In genomic region chr16:66267287-66268137, GRCh38 we compare ENCODE assay signal across 14 cellular contexts.
DNase-seq lines count a peak whose midpoint lies in the region; ATAC-seq and TF ChIP-seq lines count a peak whose summit lies in the region.
"Had no signal": no experiment of that assay in that cellular context is flagged by ENCODE, and none has a peak within 500 bp of the region (broad histone marks: within the 10 kb centered on the region; RNA-seq: fewer than 3 reads in every experiment).

No MANE protein-coding gene starts in this region.

- H3F3A ChIP-seq in GM23338 (replicated peaks; ENCODE audit: low read depth): no peaks in the 10 kb centered on the region

- no peaks in the 10 kb centered on the region for H4K20me1 ChIP-seq in GM23338 (replicated peaks; ENCODE audit: insufficient read depth)

- no peak overlapping the region for H3K4me3 Mint-ChIP-seq in GM23338
- H3K4me3 Mint-ChIP-seq: activated naive CD4-positive, alpha-beta T cell treated with anti-CD3 and anti-CD28 coated beads for 36 hours had no signal

- peaks cover 9% of the 10 kb centered on the region for H3K27me3 Mint-ChIP-seq in GM23338 (ENCODE audit: insufficient read depth, low read depth, poor library complexity)

- H3K9me3 ChIP-seq in left lung: no peaks in the 10 kb centered on the region
- no peaks in the 10 kb centered on the region for H3K9me3 ChIP-seq in stomach
- H3K9me3 ChIP-seq: ovary had no signal

- H3K9me2 ChIP-seq in GM23338 (ENCODE audit: insufficient read depth): no peaks in the 10 kb centered on the region

- H3K27me3 ChIP-seq in GM23338 (ENCODE audit: insufficient read depth) (peaks cover 4% of the 10 kb centered on the region; the same call in 1 of the 2 replicates), left lung (peaks cover 0 to 25% of the 10 kb centered on the region in 2 donors), stomach (peaks cover 0 to 28% (median 7%) of the 10 kb centered on the region in 3 donors)
- H3K27me3 ChIP-seq: ovary had no signal

- no peak for TF ChIP-seq EP300 in stomach (IDR thresholded peaks at IDR 0.05)

- H3K27ac ChIP-seq in GM23338 (ENCODE audit: low read depth) (no peak overlapping the region), left lung (peak overlapping the region; percentile 23 to 65), stomach (peak overlapping the region in 3 of 5 donors; percentile 27 to 55 (median 55))

- H3K4me3 ChIP-seq in GM23338 (no peak overlapping the region), left lung (no peak overlapping the region), stomach (no peak overlapping the region)
- H3K4me3 ChIP-seq: ovary had no signal

- H3K27ac Mint-ChIP-seq in GM23338: no peak overlapping the region
- H3K27ac Mint-ChIP-seq: activated naive CD4-positive, alpha-beta T cell treated with anti-CD3 and anti-CD28 coated beads for 36 hours had no signal

- H3K4me1 ChIP-seq in GM23338 (ENCODE audit: insufficient read depth) (peaks cover 11% of the 10 kb centered on the region), left lung (peaks cover 9 to 15% of the 10 kb centered on the region in 2 donors), stomach (peaks cover 14 to 47% (median 27%) of the 10 kb centered on the region in 4 donors)

- DNase-seq in GM23338 (ENCODE audit: low spot score) (no peak), left lung (no peak), stomach (no peak), NCI-H146 treated with DMSO at 0.1 percent for 48 hours (lab: John Stamatoyannopoulos, UW; ENCODE audit: unreplicated experiment) (no peak), putamen (ENCODE audit: low spot score) (no peak)
- peak; percentile 34 for DNase-seq in activated CD8-positive, alpha-beta memory T cell treated with anti-CD3 and anti-CD28 coated beads, Interleukin-2, amount 50 U/mL, for 48 hours
- DNase-seq: activated naive CD4-positive, alpha-beta T cell treated with anti-CD3 and anti-CD28 coated beads for 36 hours; DMS153; NCI-H1694; SHP77 treated with DMSO at 0.1 percent for 48 hours; stimulated activated naive CD4-positive, alpha-beta T cell treated with Interleukin-2 at 50 U/mL for 16 hours had no signal

- no peak for TF ChIP-seq CTCF in GM23338 (conservative IDR thresholded peaks at IDR 0.05; ENCODE audit: low read depth in 2 of 2)
- no peak for TF ChIP-seq CTCF in left lung (IDR thresholded peaks at IDR 0.05)
- TF ChIP-seq CTCF in stomach (IDR thresholded peaks at IDR 0.05): no peak

- no peaks in the 10 kb centered on the region for H3K79me2 ChIP-seq in GM23338 (replicated peaks; ENCODE audit: insufficient read depth)

- WGBS in stomach, 5 donors: 70 to 81% (median 74%) methylated on average over 12 of the region's 12 CpGs

- no peaks in the 10 kb centered on the region for H3K36me3 ChIP-seq in GM23338 (ENCODE audit: insufficient read depth)
- H3K36me3 ChIP-seq in left lung: no peaks in the 10 kb centered on the region
- H3K36me3 ChIP-seq in stomach: no peaks in the 10 kb centered on the region
- H3K36me3 ChIP-seq: ovary had no signal

- H3K4me1 Mint-ChIP-seq in GM23338: peaks cover 16% of the 10 kb centered on the region

- no peaks in the 10 kb centered on the region for H3K9me3 Mint-ChIP-seq in GM23338
- H3K9me3 Mint-ChIP-seq: activated naive CD4-positive, alpha-beta T cell treated with anti-CD3 and anti-CD28 coated beads for 36 hours had no signal

- no peak for TF ChIP-seq POLR2A in stomach (IDR thresholded peaks at IDR 0.05)

- no peak overlapping the region for H3K4me2 ChIP-seq in GM23338

- peak overlapping the region; percentile 76; the same call in 1 of the 2 replicates for H2AFZ ChIP-seq in GM23338

- no peaks in the 10 kb centered on the region; the same call in 2 of the 3 replicates for H3K36me3 Mint-ChIP-seq in GM23338 (ENCODE audit: low read depth)

- ATAC-seq in GM23338: no peak
- no peak for ATAC-seq in left lung
- ATAC-seq in GM21360 (IDR thresholded peaks at IDR 0.05; ENCODE audit: unreplicated experiment): no peak
- ATAC-seq: activated CD4-positive, CD25-positive, alpha-beta regulatory T cell treated with anti-CD3 and anti-CD28 coated beads, Interleukin-2, amount 50 U/mL, for 24 hours had no signal

- intact Hi-C loops in left lung (cut with DNase I): no loop called here
- intact Hi-C loops in stomach (cut with DNase I; ENCODE audit: low total_unique reads): no loop called here

TF ChIP-seq in GM23338, 12 proteins besides CTCF, POLR2A, EP300 and RAD21:
- TF ChIP-seq ZNF331 (CRISPR knock-in tag; IDR thresholded peaks at IDR 0.05; ENCODE audit: low read depth) (no peak), NANOG (IDR thresholded peaks at IDR 0.05; ENCODE audit: borderline replicate concordance) (no peak), POLR2AphosphoS5 (IDR thresholded peaks at IDR 0.05; ENCODE audit: low read depth) (no peak), CREB1 (CRISPR knock-in tag; IDR thresholded peaks at IDR 0.05; ENCODE audit: low read depth) (no peak), ZNF114 (CRISPR knock-in tag; IDR thresholded peaks at IDR 0.05) (no peak), STAT1 (IDR thresholded peaks at IDR 0.05; ENCODE audit: unreplicated experiment) (no peak)
- TF ChIP-seq, protein P1, sequence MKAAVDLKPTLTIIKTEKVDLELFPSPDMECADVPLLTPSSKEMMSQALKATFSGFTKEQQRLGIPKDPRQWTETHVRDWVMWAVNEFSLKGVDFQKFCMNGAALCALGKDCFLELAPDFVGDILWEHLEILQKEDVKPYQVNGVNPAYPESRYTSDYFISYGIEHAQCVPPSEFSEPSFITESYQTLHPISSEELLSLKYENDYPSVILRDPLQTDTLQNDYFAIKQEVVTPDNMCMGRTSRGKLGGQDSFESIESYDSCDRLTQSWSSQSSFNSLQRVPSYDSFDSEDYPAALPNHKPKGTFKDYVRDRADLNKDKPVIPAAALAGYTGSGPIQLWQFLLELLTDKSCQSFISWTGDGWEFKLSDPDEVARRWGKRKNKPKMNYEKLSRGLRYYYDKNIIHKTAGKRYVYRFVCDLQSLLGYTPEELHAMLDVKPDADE (IDR thresholded peaks at IDR 0.05): no peak
- TF ChIP-seq, protein P2, sequence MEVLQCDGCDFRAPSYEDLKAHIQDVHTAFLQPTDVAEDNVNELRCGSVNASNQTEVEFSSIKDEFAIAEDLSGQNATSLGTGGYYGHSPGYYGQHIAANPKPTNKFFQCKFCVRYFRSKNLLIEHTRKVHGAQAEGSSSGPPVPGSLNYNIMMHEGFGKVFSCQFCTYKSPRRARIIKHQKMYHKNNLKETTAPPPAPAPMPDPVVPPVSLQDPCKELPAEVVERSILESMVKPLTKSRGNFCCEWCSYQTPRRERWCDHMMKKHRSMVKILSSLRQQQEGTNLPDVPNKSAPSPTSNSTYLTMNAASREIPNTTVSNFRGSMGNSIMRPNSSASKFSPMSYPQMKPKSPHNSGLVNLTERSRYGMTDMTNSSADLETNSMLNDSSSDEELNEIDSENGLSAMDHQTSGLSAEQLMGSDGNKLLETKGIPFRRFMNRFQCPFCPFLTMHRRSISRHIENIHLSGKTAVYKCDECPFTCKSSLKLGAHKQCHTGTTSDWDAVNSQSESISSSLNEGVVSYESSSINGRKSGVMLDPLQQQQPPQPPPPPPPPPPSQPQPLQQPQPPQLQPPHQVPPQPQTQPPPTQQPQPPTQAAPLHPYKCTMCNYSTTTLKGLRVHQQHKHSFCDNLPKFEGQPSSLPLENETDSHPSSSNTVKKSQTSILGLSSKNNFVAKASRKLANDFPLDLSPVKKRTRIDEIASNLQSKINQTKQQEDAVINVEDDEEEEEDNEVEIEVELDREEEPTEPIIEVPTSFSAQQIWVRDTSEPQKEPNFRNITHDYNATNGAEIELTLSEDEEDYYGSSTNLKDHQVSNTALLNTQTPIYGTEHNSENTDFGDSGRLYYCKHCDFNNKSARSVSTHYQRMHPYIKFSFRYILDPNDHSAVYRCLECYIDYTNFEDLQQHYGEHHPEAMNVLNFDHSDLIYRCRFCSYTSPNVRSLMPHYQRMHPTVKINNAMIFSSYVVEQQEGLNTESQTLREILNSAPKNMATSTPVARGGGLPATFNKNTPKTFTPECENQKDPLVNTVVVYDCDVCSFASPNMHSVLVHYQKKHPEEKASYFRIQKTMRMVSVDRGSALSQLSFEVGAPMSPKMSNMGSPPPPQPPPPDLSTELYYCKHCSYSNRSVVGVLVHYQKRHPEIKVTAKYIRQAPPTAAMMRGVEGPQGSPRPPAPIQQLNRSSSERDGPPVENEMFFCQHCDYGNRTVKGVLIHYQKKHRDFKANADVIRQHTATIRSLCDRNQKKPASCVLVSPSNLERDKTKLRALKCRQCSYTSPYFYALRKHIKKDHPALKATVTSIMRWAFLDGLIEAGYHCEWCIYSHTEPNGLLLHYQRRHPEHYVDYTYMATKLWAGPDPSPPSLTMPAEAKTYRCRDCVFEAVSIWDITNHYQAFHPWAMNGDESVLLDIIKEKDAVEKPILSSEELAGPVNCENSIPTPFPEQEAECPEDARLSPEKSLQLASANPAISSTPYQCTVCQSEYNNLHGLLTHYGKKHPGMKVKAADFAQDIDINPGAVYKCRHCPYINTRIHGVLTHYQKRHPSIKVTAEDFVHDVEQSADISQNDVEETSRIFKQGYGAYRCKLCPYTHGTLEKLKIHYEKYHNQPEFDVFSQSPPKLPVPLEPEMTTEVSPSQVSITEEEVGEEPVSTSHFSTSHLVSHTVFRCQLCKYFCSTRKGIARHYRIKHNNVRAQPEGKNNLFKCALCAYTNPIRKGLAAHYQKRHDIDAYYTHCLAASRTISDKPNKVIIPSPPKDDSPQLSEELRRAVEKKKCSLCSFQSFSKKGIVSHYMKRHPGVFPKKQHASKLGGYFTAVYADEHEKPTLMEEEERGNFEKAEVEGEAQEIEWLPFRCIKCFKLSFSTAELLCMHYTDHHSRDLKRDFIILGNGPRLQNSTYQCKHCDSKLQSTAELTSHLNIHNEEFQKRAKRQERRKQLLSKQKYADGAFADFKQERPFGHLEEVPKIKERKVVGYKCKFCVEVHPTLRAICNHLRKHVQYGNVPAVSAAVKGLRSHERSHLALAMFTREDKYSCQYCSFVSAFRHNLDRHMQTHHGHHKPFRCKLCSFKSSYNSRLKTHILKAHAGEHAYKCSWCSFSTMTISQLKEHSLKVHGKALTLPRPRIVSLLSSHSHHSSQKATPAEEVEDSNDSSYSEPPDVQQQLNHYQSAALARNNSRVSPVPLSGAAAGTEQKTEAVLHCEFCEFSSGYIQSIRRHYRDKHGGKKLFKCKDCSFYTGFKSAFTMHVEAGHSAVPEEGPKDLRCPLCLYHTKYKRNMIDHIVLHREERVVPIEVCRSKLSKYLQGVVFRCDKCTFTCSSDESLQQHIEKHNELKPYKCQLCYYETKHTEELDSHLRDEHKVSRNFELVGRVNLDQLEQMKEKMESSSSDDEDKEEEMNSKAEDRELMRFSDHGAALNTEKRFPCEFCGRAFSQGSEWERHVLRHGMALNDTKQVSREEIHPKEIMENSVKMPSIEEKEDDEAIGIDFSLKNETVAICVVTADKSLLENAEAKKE (CRISPR knock-in tag; IDR thresholded peaks at IDR 0.05): no peak
